Comparison of ENCODE assay signal across 7 cellular contexts in the genomic region with DNA sequence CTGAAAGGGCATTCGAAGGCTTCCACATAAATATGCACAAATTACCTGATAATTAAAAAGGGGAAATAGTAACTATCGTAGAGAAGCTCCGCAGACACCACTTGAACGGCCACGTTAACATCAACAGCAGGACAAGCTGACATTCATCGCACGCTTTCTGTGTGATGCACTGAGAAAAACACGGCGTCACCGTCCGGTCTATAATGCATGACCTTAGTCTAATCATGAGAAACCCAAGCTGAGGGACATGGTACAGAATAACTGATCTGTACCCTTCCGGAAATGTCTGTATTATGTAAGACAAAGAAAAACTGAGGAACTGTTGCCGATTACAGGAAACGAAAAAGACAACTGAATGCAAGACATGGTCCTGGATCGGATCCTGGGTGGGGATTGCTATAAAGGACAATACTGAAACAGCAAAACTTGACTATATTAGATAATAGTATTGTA. TPM values are rescaled to one million over a fixed set of nuclear protein-coding genes. Genes with fewer than 3 reads are reported as not detected.
DNase-seq lines count a peak whose midpoint lies in the region; ATAC-seq and TF ChIP-seq lines count a peak whose summit lies in the region.

No MANE protein-coding gene starts in this region.

- DNase-seq in NOMO-1 treated with DMSO at 0.1 percent for 48 hours (lab: John Stamatoyannopoulos, UW; ENCODE audit: unreplicated experiment) (peak; percentile 84), fibroblast of villous mesenchyme (ENCODE audit: low read depth) (no peak), retinal pigment epithelial cell (ENCODE audit: low read depth) (no peak), NCI-H446 (lab: John Stamatoyannopoulos, UW) (no peak)
- DNase-seq in activated T-cell treated with anti-CD3 and anti-CD28 coated beads, Interleukin-2, amount 50 U/mL, for 4 hours, result peak; percentile 32

- H3K4me3 ChIP-seq in fibroblast of villous mesenchyme (ENCODE audit: low read depth, low read length), result peak overlapping the region; percentile 76
- H3K4me3 ChIP-seq in retinal pigment epithelial cell (ENCODE audit: low read length), result peak overlapping the region; percentile 68

- ATAC-seq in GM18517 (IDR thresholded peaks at IDR 0.05; ENCODE audit: unreplicated experiment), result peak; percentile 22
- peak; percentile 7 for ATAC-seq in HG02798 (IDR thresholded peaks at IDR 0.05; ENCODE audit: poor library complexity, unreplicated experiment)
- peak; percentile 2 to 4 for ATAC-seq in activated T-cell treated with anti-CD3 and anti-CD28 coated beads, Interleukin-2, amount 50 U/mL, for 4 hours

- peaks cover 9% of the 10 kb centered on the region for H3K36me3 Mint-ChIP-seq in activated T-cell treated with anti-CD3 and anti-CD28 coated beads, Interleukin-2, amount 50 U/mL, for 4 hours (ENCODE audit: insufficient read depth)

- H3K27me3 Mint-ChIP-seq in activated T-cell treated with anti-CD3 and anti-CD28 coated beads, Interleukin-2, amount 50 U/mL, for 4 hours (ENCODE audit: low read depth), result no peaks in the 10 kb centered on the region

- H3K9me3 Mint-ChIP-seq in activated T-cell treated with anti-CD3 and anti-CD28 coated beads, Interleukin-2, amount 50 U/mL, for 4 hours, result no peaks in the 10 kb centered on the region

- no peak for TF ChIP-seq CTCF in fibroblast of villous mesenchyme (IDR thresholded peaks at IDR 0.05; ENCODE audit: insufficient read depth, low read depth, low read length)
- TF ChIP-seq CTCF in retinal pigment epithelial cell (conservative IDR thresholded peaks at IDR 0.05; ENCODE audit: low read depth, low read length), result no peak

- peak overlapping the region; percentile 92 for H3K4me3 Mint-ChIP-seq in activated T-cell treated with anti-CD3 and anti-CD28 coated beads, Interleukin-2, amount 50 U/mL, for 4 hours

- H3K4me1 Mint-ChIP-seq in activated T-cell treated with anti-CD3 and anti-CD28 coated beads, Interleukin-2, amount 50 U/mL, for 4 hours (ENCODE audit: low read depth), result peaks cover 31% of the 10 kb centered on the region

RNA-seq across cellular contexts. Expression of a gene that starts 0.7 kb away (rescaled TPM):
- total RNA-seq in activated T-cell treated with anti-CD3 and anti-CD28 coated beads, Interleukin-2, amount 50 U/mL, for 4 hours, result 100 to 1,000 TPM; 191 to 205 (median 192) TPM
- 60.2 and 95.9 TPM in 2 replicates for total RNA-seq in fibroblast of villous mesenchyme

RNA-seq across cellular contexts. Expression of a gene that starts 14.7 kb away (rescaled TPM):
- total RNA-seq in activated T-cell treated with anti-CD3 and anti-CD28 coated beads, Interleukin-2, amount 50 U/mL, for 4 hours, result 10 to 100 TPM; 57.0 to 62.4 (median 60.9) TPM
- total RNA-seq in fibroblast of villous mesenchyme, result 68.0 and 80.3 TPM in 2 replicates

RNA-seq across cellular contexts. Expression of a gene that starts 45.9 kb away (rescaled TPM):
- total RNA-seq in activated T-cell treated with anti-CD3 and anti-CD28 coated beads, Interleukin-2, amount 50 U/mL, for 4 hours, result under 1 TPM; 0.24 to 0.86 (median 0.60) TPM
- 0.43 and 0.64 TPM in 2 replicates for total RNA-seq in fibroblast of villous mesenchyme

Comparison
In these comparisons a context has a peak if more than half of its experiments do, and no peak if none do; other contexts are left out.
1. DNase-seq: peak in NOMO-1 treated with DMSO at 0.1 percent for 48 hours (single experiment) and activated T-cell treated with anti-CD3 and anti-CD28 coated beads, Interleukin-2, amount 50 U/mL, for 4 hours (single experiment); none in fibroblast of villous mesenchyme (single experiment), retinal pigment epithelial cell (single experiment) and NCI-H446 (0 of 2).
2. Peak in every context shown above with its lines, with median percentiles within 50 percentile points of each other: ATAC-seq.